Comparison of ENCODE assay signal across 1 cellular context in the genomic region with DNA sequence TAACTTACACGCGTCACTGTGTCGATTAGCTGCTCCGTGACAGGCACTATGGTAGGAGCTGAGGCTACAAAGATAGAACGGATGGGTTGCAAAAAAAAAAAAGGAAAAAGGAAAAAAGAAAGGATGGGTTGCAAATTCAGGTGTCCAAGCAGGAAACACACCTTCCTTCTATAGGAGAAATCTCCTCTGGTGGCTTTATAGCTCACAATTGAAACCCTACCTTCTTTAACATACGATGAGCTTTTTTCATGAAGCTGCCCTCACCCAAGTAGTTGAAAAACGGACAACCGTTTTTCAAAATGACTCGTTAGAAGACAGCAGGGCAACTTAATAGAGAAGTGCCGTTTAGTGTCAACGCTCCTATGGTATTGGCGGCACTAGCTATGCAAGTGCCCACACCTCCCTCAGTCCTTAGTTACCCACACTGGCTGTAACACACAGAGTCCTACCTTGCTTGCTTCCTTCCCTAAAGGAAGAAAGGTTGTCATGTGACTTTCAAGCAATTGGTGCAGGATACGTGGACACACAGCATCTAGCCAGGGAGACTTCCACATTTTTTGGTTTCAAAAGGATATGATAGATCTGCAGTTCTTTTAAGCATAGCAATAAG.
A peak's percentile ranks its signal among the peaks of the same experiment; 100 is the strongest.
TF ChIP-seq lines count a peak whose summit lies in the region.

No MANE protein-coding gene starts in this region.

TF ChIP-seq in HEK293, 187 proteins besides CTCF, POLR2A, EP300 and RAD21 (continued from another document):
- TF ChIP-seq, protein P1, sequence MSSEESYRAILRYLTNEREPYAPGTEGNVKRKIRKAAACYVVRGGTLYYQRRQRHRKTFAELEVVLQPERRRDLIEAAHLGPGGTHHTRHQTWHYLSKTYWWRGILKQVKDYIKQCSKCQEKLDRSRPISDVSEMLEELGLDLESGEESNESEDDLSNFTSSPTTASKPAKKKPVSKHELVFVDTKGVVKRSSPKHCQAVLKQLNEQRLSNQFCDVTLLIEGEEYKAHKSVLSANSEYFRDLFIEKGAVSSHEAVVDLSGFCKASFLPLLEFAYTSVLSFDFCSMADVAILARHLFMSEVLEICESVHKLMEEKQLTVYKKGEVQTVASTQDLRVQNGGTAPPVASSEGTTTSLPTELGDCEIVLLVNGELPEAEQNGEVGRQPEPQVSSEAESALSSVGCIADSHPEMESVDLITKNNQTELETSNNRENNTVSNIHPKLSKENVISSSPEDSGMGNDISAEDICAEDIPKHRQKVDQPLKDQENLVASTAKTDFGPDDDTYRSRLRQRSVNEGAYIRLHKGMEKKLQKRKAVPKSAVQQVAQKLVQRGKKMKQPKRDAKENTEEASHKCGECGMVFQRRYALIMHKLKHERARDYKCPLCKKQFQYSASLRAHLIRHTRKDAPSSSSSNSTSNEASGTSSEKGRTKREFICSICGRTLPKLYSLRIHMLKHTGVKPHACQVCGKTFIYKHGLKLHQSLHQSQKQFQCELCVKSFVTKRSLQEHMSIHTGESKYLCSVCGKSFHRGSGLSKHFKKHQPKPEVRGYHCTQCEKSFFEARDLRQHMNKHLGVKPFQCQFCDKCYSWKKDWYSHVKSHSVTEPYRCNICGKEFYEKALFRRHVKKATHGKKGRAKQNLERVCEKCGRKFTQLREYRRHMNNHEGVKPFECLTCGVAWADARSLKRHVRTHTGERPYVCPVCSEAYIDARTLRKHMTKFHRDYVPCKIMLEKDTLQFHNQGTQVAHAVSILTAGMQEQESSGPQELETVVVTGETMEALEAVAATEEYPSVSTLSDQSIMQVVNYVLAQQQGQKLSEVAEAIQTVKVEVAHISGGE (tag by site-specific recombination; conservative IDR thresholded peaks at IDR 0.05; ENCODE audit: low read depth): peak; percentile 59
- no peak for TF ChIP-seq ZNF48 (tag by site-specific recombination; IDR thresholded peaks at IDR 0.05)
- no peak for TF ChIP-seq ZNF677 (tag by site-specific recombination; IDR thresholded peaks at IDR 0.05)
- TF ChIP-seq ZBTB48 (tag by site-specific recombination; IDR thresholded peaks at IDR 0.05): no peak
- TF ChIP-seq HOXC10 (CRISPR knock-in tag; IDR thresholded peaks at IDR 0.05): no peak
- peak; percentile 66 for TF ChIP-seq ZNF335 (tag by site-specific recombination; conservative IDR thresholded peaks at IDR 0.05)
- TF ChIP-seq MEIS1 (CRISPR knock-in tag; IDR thresholded peaks at IDR 0.05; ENCODE audit: borderline replicate concordance): no peak
- TF ChIP-seq ZBTB7A (tag by site-specific recombination; IDR thresholded peaks at IDR 0.05; ENCODE audit: low read depth): no peak
- no peak for TF ChIP-seq ZSCAN30 (tag by site-specific recombination; IDR thresholded peaks at IDR 0.05)
TF ChIP-seq in HEK293: peak in this region for 5.
